ENCODE assay signal across 15 cellular contexts in the genomic region with DNA sequence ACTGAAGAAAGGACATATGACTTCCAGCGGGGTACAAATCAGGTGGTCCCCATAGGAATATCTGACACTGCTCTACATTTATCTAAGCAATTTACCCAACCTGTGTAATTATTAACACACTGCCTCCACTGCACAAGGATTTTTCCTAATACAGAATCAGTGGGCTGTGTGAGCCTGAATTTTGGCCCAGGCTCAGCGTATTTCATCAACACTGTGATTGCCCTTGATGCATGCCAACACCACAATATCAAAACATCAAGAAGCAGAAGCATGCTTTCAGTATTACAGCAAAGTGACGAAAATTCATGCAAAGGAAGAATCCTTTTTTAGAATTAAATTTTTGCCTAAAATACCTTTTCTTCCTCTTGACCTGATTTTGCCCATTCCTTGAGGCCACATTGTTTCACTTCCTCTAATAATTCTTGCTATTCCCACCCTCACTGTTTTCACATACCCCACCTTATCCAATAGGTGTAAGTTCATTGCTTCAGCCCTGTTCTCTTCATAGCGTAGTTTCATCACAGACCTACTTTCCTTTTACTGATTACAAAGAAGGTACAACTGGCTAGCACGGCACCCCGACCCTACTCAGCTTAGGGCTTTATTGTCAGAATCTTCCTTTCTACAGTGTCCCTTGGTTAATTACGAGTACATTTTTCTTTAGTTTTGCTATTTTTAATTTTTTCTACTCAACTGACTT.
"Had no signal": no experiment of that assay in that cellular context is flagged by ENCODE, and none has a peak within 500 bp of the region (broad histone marks: within the 10 kb centered on the region; RNA-seq: fewer than 3 reads in every experiment).

No MANE protein-coding gene starts in this region.

- H3K27me3 Mint-ChIP-seq: activated CD4-positive, alpha-beta memory T cell treated with anti-CD3 and anti-CD28 coated beads, Interleukin-2, amount 10 ng/mL, durations not matched to agents 7 days and 5 days; stimulated activated naive CD8-positive, alpha-beta T cell treated with anti-CD3 and anti-CD28 coated beads, Interleukin-15, amount 100 ng/mL, for 72 hours; T-helper 17 cell had no signal

- DNase-seq: activated CD4-positive, alpha-beta memory T cell treated with anti-CD3 and anti-CD28 coated beads, Interleukin-2, amount 10 ng/mL, durations not matched to agents 7 days and 5 days; activated CD4-positive, alpha-beta T cell treated with anti-CD3 and anti-CD28 coated beads for 4 hours; activated effector memory CD4-positive, alpha-beta T cell treated with Interleukin-2 at 50 U/mL for 16 hours; activated naive CD4-positive, alpha-beta T cell treated with anti-CD3 and anti-CD28 coated beads, Interleukin-2, amount 50 U/mL, for 16 hours; activated T-cell treated with anti-CD3 and anti-CD28 coated beads, Interleukin-2, amount 50 U/mL, for 4 hours; left colon; midbrain; psoas muscle; sigmoid colon; stimulated activated CD4-positive, alpha-beta T cell treated with anti-CD3 and anti-CD28 coated beads, Interleukin-1b, Interleukin-23, amount 100 ng/mL, for 48 hours; stimulated activated naive CD8-positive, alpha-beta T cell treated with anti-CD3 and anti-CD28 coated beads, Interleukin-15, amount 100 ng/mL, for 72 hours; T-helper 17 cell; upper lobe of right lung had no signal

- ATAC-seq: activated T-cell treated with anti-CD3 and anti-CD28 coated beads, Interleukin-2, amount 50 U/mL, for 4 hours; left colon; psoas muscle; stimulated activated naive CD8-positive, alpha-beta T cell treated with anti-CD3 and anti-CD28 coated beads, Interleukin-15, amount 100 ng/mL, for 72 hours; T-helper 17 cell; upper lobe of right lung; WTC11 had no signal

- H3K4me3 Mint-ChIP-seq: activated CD4-positive, alpha-beta memory T cell treated with anti-CD3 and anti-CD28 coated beads, Interleukin-2, amount 10 ng/mL, durations not matched to agents 7 days and 5 days; activated T-cell treated with anti-CD3 and anti-CD28 coated beads, Interleukin-2, amount 50 U/mL, for 4 hours; neural crest cell; stimulated activated naive CD8-positive, alpha-beta T cell treated with anti-CD3 and anti-CD28 coated beads, Interleukin-15, amount 100 ng/mL, for 72 hours; T-helper 17 cell; WTC11 had no signal

- H3K9me3 Mint-ChIP-seq: activated CD4-positive, alpha-beta memory T cell treated with anti-CD3 and anti-CD28 coated beads, Interleukin-2, amount 10 ng/mL, durations not matched to agents 7 days and 5 days; stimulated activated naive CD8-positive, alpha-beta T cell treated with anti-CD3 and anti-CD28 coated beads, Interleukin-15, amount 100 ng/mL, for 72 hours had no signal

- H3K36me3 Mint-ChIP-seq: WTC11 had no signal

- H3K27ac Mint-ChIP-seq: activated CD4-positive, alpha-beta memory T cell treated with anti-CD3 and anti-CD28 coated beads, Interleukin-2, amount 10 ng/mL, durations not matched to agents 7 days and 5 days; stimulated activated naive CD8-positive, alpha-beta T cell treated with anti-CD3 and anti-CD28 coated beads, Interleukin-15, amount 100 ng/mL, for 72 hours; T-helper 17 cell; WTC11 had no signal

- H3K4me1 Mint-ChIP-seq: activated CD4-positive, alpha-beta memory T cell treated with anti-CD3 and anti-CD28 coated beads, Interleukin-2, amount 10 ng/mL, durations not matched to agents 7 days and 5 days; stimulated activated naive CD8-positive, alpha-beta T cell treated with anti-CD3 and anti-CD28 coated beads, Interleukin-15, amount 100 ng/mL, for 72 hours; T-helper 17 cell; WTC11 had no signal
